21 cellular contexts compared by ENCODE assay signal in the genomic region with DNA sequence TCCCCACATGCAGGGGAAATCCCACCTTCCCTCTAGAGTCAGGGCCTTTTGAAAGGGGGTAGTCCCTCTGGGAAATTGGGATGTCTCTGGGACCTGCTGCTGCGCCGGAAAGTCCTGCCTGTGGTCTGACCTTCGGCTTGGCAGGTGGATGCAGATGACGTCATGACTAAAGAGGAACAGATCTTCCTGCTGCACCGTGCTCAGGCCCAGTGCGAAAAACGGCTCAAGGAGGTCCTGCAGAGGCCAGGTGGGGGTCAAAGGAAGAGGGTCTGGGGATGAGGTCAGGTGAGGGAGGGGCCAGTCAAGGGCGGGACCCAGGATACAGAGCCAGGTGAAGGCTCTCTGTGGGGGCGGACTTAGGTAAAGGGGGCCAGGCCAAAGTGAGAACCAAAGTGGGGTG. TPM values are rescaled to one million over a fixed set of nuclear protein-coding genes. Genes with fewer than 3 reads are reported as not detected.
"Had no signal": no experiment of that assay in that cellular context is flagged by ENCODE, and none has a peak within 500 bp of the region (broad histone marks: within the 10 kb centered on the region; RNA-seq: fewer than 3 reads in every experiment).

No MANE protein-coding gene starts in this region.

- H3K27ac ChIP-seq: ascending aorta, colonic mucosa, ovary, upper lobe of right lung had no signal

- H3K4me1 ChIP-seq: colonic mucosa had no signal

- H3K4me3 ChIP-seq: ascending aorta, colonic mucosa, lung, ovary, upper lobe of right lung had no signal

- H3K9me3 ChIP-seq: ascending aorta, colonic mucosa, ovary, upper lobe of right lung had no signal

- ATAC-seq: effector memory CD8-positive, alpha-beta T cell; esophagus mucosa; naive thymus-derived CD4-positive, alpha-beta T cell; T-cell; upper lobe of right lung had no signal

- H3K36me3 ChIP-seq: ascending aorta, colonic mucosa, ovary, upper lobe of right lung had no signal

- FAIRE-seq: endothelial cell of umbilical vein, small intestine had no signal

- DNase-seq: activated gamma-delta T cell treated with Interleukin-2 at 50 U/mL for 16 hours; activated T-cell treated with anti-CD3 and anti-CD28 coated beads, Interleukin-2, amount 50 U/mL, for 1 hour; colonic mucosa; dorsolateral prefrontal cortex; effector memory CD8-positive, alpha-beta T cell; foreskin melanocyte; glutamatergic neuron; hippocampal formation; naive thymus-derived CD4-positive, alpha-beta T cell; small intestine; stimulated activated CD4-positive, alpha-beta T cell treated with anti-CD3 and anti-CD28 coated beads, Interleukin-2, amount 100 ng/mL, for 48 hours; stimulated activated CD8-positive, alpha-beta memory T cell treated with anti-CD3 and anti-CD28 coated beads, Interleukin-4, amount 100 ng/mL, for 48 hours; stimulated activated naive B cell treated with anti-CD40 and anti-IgM and Interleukin-4, amounts not matched to agents 10 μg/mL and 1 μg/mL and 100 μg/mL, for 72 hours; T-cell; upper lobe of right lung had no signal

- H3K27me3 ChIP-seq: ascending aorta, dorsolateral prefrontal cortex, ovary had no signal

RNA-seq across cellular contexts. Expression of a gene that starts 16.2 kb away (rescaled TPM):
- total RNA-seq: naive thymus-derived CD4-positive, alpha-beta T cell had no signal
- polyA plus RNA-seq: naive thymus-derived CD4-positive, alpha-beta T cell had no signal

RNA-seq across cellular contexts. Expression of a gene that starts 30.5 kb away (rescaled TPM):
- total RNA-seq: endothelial cell of umbilical vein; naive thymus-derived CD4-positive, alpha-beta T cell; neural crest cell; T-cell had no signal
- polyA plus RNA-seq: endothelial cell of umbilical vein; naive thymus-derived CD4-positive, alpha-beta T cell had no signal
